ENCODE assay signal across 8 cellular contexts in the genomic region with DNA sequence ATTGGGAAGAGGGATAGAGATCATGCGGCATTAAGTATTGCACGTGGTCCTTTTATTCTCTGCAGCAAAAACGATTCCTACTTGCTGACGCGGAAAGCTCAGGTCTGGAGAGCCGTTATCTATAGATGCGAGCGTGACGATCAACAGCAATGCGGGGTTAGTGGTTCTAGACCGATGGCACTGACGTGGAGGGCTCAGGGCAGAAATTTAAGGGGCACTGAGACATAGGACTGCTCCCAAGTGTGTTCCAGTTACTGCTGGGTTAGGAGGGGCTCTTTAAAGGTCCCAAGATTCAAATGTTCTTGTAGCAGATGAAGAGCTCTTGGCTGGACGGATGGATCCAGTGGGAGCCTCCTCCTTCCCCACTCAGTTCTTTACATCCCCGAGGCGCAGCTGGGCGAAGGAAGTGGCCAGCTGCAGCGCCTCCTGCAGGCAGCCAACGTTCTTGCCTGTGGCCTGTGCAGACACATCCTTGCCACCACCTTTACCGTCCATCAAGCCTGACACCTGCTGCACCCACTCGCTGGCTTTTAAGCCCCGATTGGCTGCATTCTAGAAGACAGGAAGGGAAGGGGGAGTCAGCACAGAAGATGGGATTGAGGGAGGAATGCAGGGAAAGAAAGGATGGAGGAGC. TPM values are rescaled to one million over a fixed set of nuclear protein-coding genes. Genes with fewer than 3 reads are reported as not detected.
A peak's percentile ranks its signal among the peaks of the same experiment; 100 is the strongest.
DNase-seq lines count a peak whose midpoint lies in the region; TF ChIP-seq lines count a peak whose summit lies in the region.

No MANE protein-coding gene starts in this region.

- CTCF ChIA-PET in AG04450 (lab: Charles Lee): interaction anchor here (0.6 to 5.1 kb wide), 11 partner anchors 8 to 102 kb away, joined by 3 to 46 read pairs (median 4); partner anchors contain the start of gene AARS1

- H3K4me3 Mint-ChIP-seq in glutamatergic neuron (ENCODE audit: unreplicated experiment): peak overlapping the region; percentile 82

- peaks cover 5% of the 10 kb centered on the region for H3K27me3 Mint-ChIP-seq in glutamatergic neuron (ENCODE audit: unreplicated experiment)

- H3K4me1 Mint-ChIP-seq in glutamatergic neuron (ENCODE audit: low read depth, unreplicated experiment): peaks cover 3% of the 10 kb centered on the region

- H3K9me3 Mint-ChIP-seq in glutamatergic neuron (ENCODE audit: unreplicated experiment): peaks cover 8% of the 10 kb centered on the region

- H3K27ac Mint-ChIP-seq in glutamatergic neuron (ENCODE audit: unreplicated experiment): peak overlapping the region; percentile 92

- H3K9me3 ChIP-seq in AG04450 (ENCODE audit: control insufficient read depth, insufficient read depth, low read length): no peaks in the 10 kb centered on the region; the same call in 1 of the 2 replicates

- H3K36me3 Mint-ChIP-seq in glutamatergic neuron (ENCODE audit: unreplicated experiment): no peaks in the 10 kb centered on the region

- H3K4me3 ChIP-seq in AG04450 (ENCODE audit: low read depth, low read length): no peak overlapping the region

- no peaks in the 10 kb centered on the region for H3K27me3 ChIP-seq in AG04450 (ENCODE audit: control insufficient read depth, insufficient read depth, low read length)

- DNase-seq in AG04450 (ENCODE audit: low read depth, low spot score) (no peak), UCSD-AML1 (lab: John Stamatoyannopoulos, UW; ENCODE audit: unreplicated experiment) (peak; percentile 27), glutamatergic neuron (peak; percentile 71), AG20443 (ENCODE audit: low spot score) (no peak), MV-4-11 (lab: John Stamatoyannopoulos, UW) (no peak), superior temporal gyrus (ENCODE audit: extremely low spot score) (no peak), cortex of kidney (lab: John Stamatoyannopoulos, UW) (no peak)

- POLR2A ChIA-PET in AG04450 (lab: Yijun Ruan, JAX): interaction anchor here (2.2 kb wide), 1 partner anchor 37 kb away, joined by 8 read pairs; the partner anchor contains the start of gene AARS1

- TF ChIP-seq CTCF in AG04450 (IDR thresholded peaks at IDR 0.05; ENCODE audit: low read depth, low read length) (peak; percentile 56), GM12874 (IDR thresholded peaks at IDR 0.05; ENCODE audit: insufficient read depth, low read depth, low read length) (peak; percentile 66), glutamatergic neuron (IDR thresholded peaks at IDR 0.05; ENCODE audit: partially characterized antibody, unreplicated experiment) (peak; percentile 46)

- no peak overlapping the region for H3K27ac ChIP-seq in AG04450 (ENCODE audit: low read depth, low read length)

RNA-seq across cellular contexts. Expression of gene EXOSC6, which starts 0.7 kb away (rescaled TPM):
- 7.4 and 8.5 TPM in 2 replicates for polyA plus RNA-seq in AG04450 (2011; rRNA removed)
- polyA minus RNA-seq in AG04450 (2011; rRNA and poly(A)+ RNA removed): 10.7 and 12.6 TPM in 2 replicates
- total RNA-seq in glutamatergic neuron (ENCODE audit: unreplicated experiment): 62.8 TPM

RNA-seq across cellular contexts. Expression of gene AARS1, which starts 36.8 kb away (rescaled TPM):
- polyA plus RNA-seq in AG04450 (2011; rRNA removed): 221 and 223 TPM in 2 replicates
- polyA minus RNA-seq in AG04450 (2011; rRNA and poly(A)+ RNA removed): 257 and 286 TPM in 2 replicates
- total RNA-seq in glutamatergic neuron (ENCODE audit: unreplicated experiment): 179 TPM

RNA-seq across cellular contexts. Expression of gene DDX19B, which starts 46.5 kb away (rescaled TPM):
- polyA plus RNA-seq in AG04450 (2011; rRNA removed): 36.5 and 41.9 TPM in 2 replicates
- 14.3 and 18.4 TPM in 2 replicates for polyA minus RNA-seq in AG04450 (2011; rRNA and poly(A)+ RNA removed)
- total RNA-seq in glutamatergic neuron (ENCODE audit: unreplicated experiment): 50.4 TPM

Comparison
In these comparisons a context has a peak if more than half of its experiments do, and no peak if none do; other contexts are left out.
1. DNase-seq: peak in UCSD-AML1 (single experiment) and glutamatergic neuron (single experiment); none in AG04450 (single experiment), AG20443 (single experiment), MV-4-11 (single experiment), superior temporal gyrus (single experiment) and cortex of kidney (single experiment).
2. Peak in every context shown above with its lines, with median percentiles within 50 percentile points of each other: CTCF ChIP-seq.